8 cellular contexts compared by ENCODE assay signal in genomic region chr17:42832213-42832933, GRCh38. TPM values are rescaled to one million over a fixed set of nuclear protein-coding genes. Genes with fewer than 3 reads are reported as not detected.
DNase-seq lines count a peak whose midpoint lies in the region; ATAC-seq and TF ChIP-seq lines count a peak whose summit lies in the region.

No MANE protein-coding gene starts in this region.

- H3K9ac ChIP-seq in OCI-LY1 (ENCODE audit: low read length) = peak overlapping the region; percentile 95

- peaks cover 29% of the 10 kb centered on the region for H3K36me3 ChIP-seq in OCI-LY1 (ENCODE audit: insufficient read depth, low read length)

- peak overlapping the region; percentile 47 for H3K27ac ChIP-seq in OCI-LY1 (ENCODE audit: low read depth, low read length, poor library complexity, severe bottlenecking)

- H3K9me3 ChIP-seq in OCI-LY1 (ENCODE audit: low read length) = no peaks in the 10 kb centered on the region

- no peaks in the 10 kb centered on the region for H4K20me1 ChIP-seq in OCI-LY1 (ENCODE audit: insufficient read depth, low read length)

- H3K9me2 ChIP-seq in OCI-LY1 (ENCODE audit: low read depth, low read length) = no peaks in the 10 kb centered on the region

- H3K4me3 ChIP-seq in OCI-LY1 (ENCODE audit: low read depth, low read length, poor library complexity, severe bottlenecking) (peak overlapping the region; percentile 87), epithelial cell of esophagus (ENCODE audit: low read length) (peak overlapping the region; percentile 97)

- H3K4me2 ChIP-seq in OCI-LY1 (ENCODE audit: low read length) = peak overlapping the region; percentile 93

- H3F3A ChIP-seq in OCI-LY1 (ENCODE audit: insufficient read depth, low read length) = no peaks in the 10 kb centered on the region

- no peaks in the 10 kb centered on the region for H3K27me3 ChIP-seq in OCI-LY1 (ENCODE audit: insufficient read depth, low read length)

- ATAC-seq in GM21515 (IDR thresholded peaks at IDR 0.05; ENCODE audit: unreplicated experiment) (peak; percentile 21), omental fat pad (ENCODE audit: low FRiP score) (peak; percentile 12), HG03159 (IDR thresholded peaks at IDR 0.05; ENCODE audit: unreplicated experiment) (no peak)

- H3K4me1 ChIP-seq in OCI-LY1 (ENCODE audit: insufficient read depth, low read length, severe bottlenecking) = peaks cover 21% of the 10 kb centered on the region

- no peak overlapping the region for H2AFZ ChIP-seq in OCI-LY1 (ENCODE audit: low read length)

- DNase-seq in epithelial cell of esophagus (ENCODE audit: low read depth) = no peak
- no peak for DNase-seq in omental fat pad (ENCODE audit: low spot score)
- no peak for DNase-seq in HPDE6-E6E7 (ENCODE audit: extremely low spot score)
- no peak for DNase-seq in stimulated activated CD4-positive, alpha-beta T cell treated with anti-CD3 and anti-CD28 coated beads, Interleukin-4, amount 100 ng/mL, for 24 hours
- DNase-seq in stimulated activated CD4-positive, alpha-beta T cell treated with anti-CD3 and anti-CD28 coated beads, Interleukin-1b, Interleukin-23, amount 100 ng/mL, for 48 hours = no peak

- TF ChIP-seq CTCF in OCI-LY1 (IDR thresholded peaks at IDR 0.05; ENCODE audit: low read length) = no peak
- TF ChIP-seq CTCF in epithelial cell of esophagus (IDR thresholded peaks at IDR 0.05; ENCODE audit: insufficient read depth, low read depth, low read length, missing control alignments) = no peak
- TF ChIP-seq CTCF in omental fat pad (IDR thresholded peaks at IDR 0.05) = no peak

- H3K79me2 ChIP-seq in OCI-LY1 (ENCODE audit: insufficient read depth, low read length) = peaks cover 18% of the 10 kb centered on the region

RNA-seq across cellular contexts. Expression of gene PSME3, which starts 0.8 kb away (rescaled TPM):
- total RNA-seq in omental fat pad = 100 to 1,000 TPM in 1 of 4 donors, 10 to 100 TPM in 3; 72.1 to 122 (median 77.8) TPM

RNA-seq across cellular contexts. Expression of gene BECN1, which starts 8.3 kb away (rescaled TPM):
- 100 to 1,000 TPM in 1 of 4 donors, 10 to 100 TPM in 3; 75.0 to 118 (median 88.7) TPM for total RNA-seq in omental fat pad

RNA-seq across cellular contexts. Expression of gene AOC2, which starts 12.0 kb away (rescaled TPM):
- total RNA-seq in omental fat pad = 10 to 100 TPM in 1 of 4 donors, 1 to 10 TPM in 3; 3.2 to 12.5 (median 5.4) TPM

RNA-seq across cellular contexts. Expression of gene AOC3, which starts 18.6 kb away (rescaled TPM):
- total RNA-seq in omental fat pad = 100 to 1,000 TPM; 106 to 221 (median 175) TPM

RNA-seq across cellular contexts. Expression of gene CNTD1, which starts 33.7 kb away (rescaled TPM):
- total RNA-seq in omental fat pad = 1 to 10 TPM in 1 of 4 donors, under 1 TPM in 1, not detected in 2; 0.09 to 2.9 TPM
